In genomic region chr7:37047260-37047659, GRCh38 we compare ENCODE assay signal across 15 cellular contexts.
DNase-seq lines count a peak whose midpoint lies in the region; ATAC-seq and TF ChIP-seq lines count a peak whose summit lies in the region.
"Had no signal": no experiment of that assay in that cellular context is flagged by ENCODE, and none has a peak within 500 bp of the region (broad histone marks: within the 10 kb centered on the region; RNA-seq: fewer than 3 reads in every experiment).

No MANE protein-coding gene starts in this region.

- intact Hi-C loops in Calu3 (cut with micrococcal nuclease; ENCODE audit: unreplicated experiment), result no loop called here

- H3K27ac ChIP-seq in HUES48 (ENCODE audit: low read depth, low read length) (peak overlapping the region; percentile 21), mesenchymal stem cell (ENCODE audit: low read length, poor library complexity, severe bottlenecking) (no peak overlapping the region)
- H3K27ac ChIP-seq: HL-60 had no signal

- H3K9me3 Mint-ChIP-seq in Calu3 (ENCODE audit: low read depth, unreplicated experiment), result no peaks in the 10 kb centered on the region

- no peak overlapping the region for H2BK12ac ChIP-seq in mesenchymal stem cell (ENCODE audit: low read length in 2 of 2)

- peak overlapping the region; percentile 39 for H4K91ac ChIP-seq in mesenchymal stem cell (ENCODE audit: low read length)

- peak; percentile 29 for DNase-seq in Calu3
- peak; percentile 44 for DNase-seq in NCI-H748 treated with DMSO at 0.1 percent for 48 hours (lab: John Stamatoyannopoulos, UW)
- no peak for DNase-seq in mesenchymal stem cell
- no peak for DNase-seq in NCI-H2029 (lab: John Stamatoyannopoulos, UW)
- DNase-seq in SKM-1 treated with dmso at 0.1 percent for 144 hours (lab: John Stamatoyannopoulos, UW; ENCODE audit: unreplicated experiment), result no peak
- DNase-seq: C1 segment of cervical spinal cord, NCI-H1417 treated with DMSO at 0.1 percent for 48 hours, NCI-H2081 treated with DMSO at 0.1 percent for 48 hours, NCI-H345 had no signal

- H3K4me1 ChIP-seq in HUES48 (ENCODE audit: control insufficient read depth, insufficient read depth, low read length) (peaks cover 21% of the 10 kb centered on the region), mesenchymal stem cell (ENCODE audit: control insufficient read depth, insufficient read depth, low read depth, low read length) (no peaks in the 10 kb centered on the region)

- H3K27me3 Mint-ChIP-seq in Calu3 (ENCODE audit: unreplicated experiment), result no peaks in the 10 kb centered on the region

- H2AFZ ChIP-seq in mesenchymal stem cell (ENCODE audit: low read depth, low read length), result no peak overlapping the region

- H2AK5ac ChIP-seq in mesenchymal stem cell (ENCODE audit: low read length, severe bottlenecking), result no peak overlapping the region

- H3K14ac ChIP-seq in mesenchymal stem cell (ENCODE audit: low read length in 2 of 2), result no peak overlapping the region

- H3K36me3 Mint-ChIP-seq in Calu3 (ENCODE audit: insufficient read depth, unreplicated experiment), result no peaks in the 10 kb centered on the region

- no peak overlapping the region for H2BK15ac ChIP-seq in mesenchymal stem cell (ENCODE audit: low read depth, poor library complexity, severe bottlenecking)

- no peak for TF ChIP-seq CTCF in Calu3 (IDR thresholded peaks at IDR 0.05; ENCODE audit: unreplicated experiment)

- H3K9me3 ChIP-seq in HUES48 (ENCODE audit: control insufficient read depth, insufficient read depth, low read length), result no peaks in the 10 kb centered on the region
- H3K9me3 ChIP-seq in mesenchymal stem cell (ENCODE audit: control insufficient read depth, low read length), result no peaks in the 10 kb centered on the region

- H3K27me3 ChIP-seq in HUES48 (ENCODE audit: control insufficient read depth, insufficient read depth, low read length) (no peaks in the 10 kb centered on the region), mesenchymal stem cell (ENCODE audit: control insufficient read depth in 1 of 2, insufficient read depth in 1 of 2, low read length in 2 of 2) (no peaks in the 10 kb centered on the region)

- CTCF ChIA-PET in Calu3 (lab: Charles Lee), result no interaction called here

- H3K79me1 ChIP-seq in mesenchymal stem cell (replicated peaks; ENCODE audit: low read length, poor library complexity, severe bottlenecking), result no peaks in the 10 kb centered on the region

- no peak overlapping the region for H3K27ac Mint-ChIP-seq in Calu3 (ENCODE audit: unreplicated experiment)

- H4K8ac ChIP-seq in mesenchymal stem cell (ENCODE audit: low read length), result no peak overlapping the region

- no peak overlapping the region for H3K4me2 ChIP-seq in mesenchymal stem cell (ENCODE audit: low read length, poor library complexity, severe bottlenecking)

- BruUV-seq in Calu3 (replicated peaks; lab: Mats Ljungman, UMichigan), result no TSS peak

- no peak overlapping the region for H3K4me3 ChIP-seq in HUES48 (ENCODE audit: low read depth, low read length)
- no peak overlapping the region for H3K4me3 ChIP-seq in mesenchymal stem cell (ENCODE audit: insufficient read depth in 1 of 2, low read depth in 1 of 2, low read length in 2 of 2)
- H3K4me3 ChIP-seq: K562 had no signal

- no peak overlapping the region for H3K4me3 Mint-ChIP-seq in Calu3 (ENCODE audit: low read depth, unreplicated experiment)

- H3K23ac ChIP-seq in mesenchymal stem cell (ENCODE audit: low read length in 2 of 2), result no peak overlapping the region

- WGBS in mesenchymal stem cell, result 82% methylated on average over 5 of the region's 6 CpGs

- H2BK5ac ChIP-seq in mesenchymal stem cell (ENCODE audit: low read depth, low read length, poor library complexity, severe bottlenecking), result no peak overlapping the region

- H2BK120ac ChIP-seq in mesenchymal stem cell (ENCODE audit: low read depth, low read length), result no peak overlapping the region

- H3K36me3 ChIP-seq in HUES48 (ENCODE audit: control insufficient read depth, insufficient read depth, low read length), result no peaks in the 10 kb centered on the region
- no peaks in the 10 kb centered on the region for H3K36me3 ChIP-seq in mesenchymal stem cell (ENCODE audit: control insufficient read depth in 1 of 2, insufficient read depth in 2 of 2, low read depth in 1 of 2, low read length in 2 of 2)

- peaks cover 13% of the 10 kb centered on the region for H3K4me1 Mint-ChIP-seq in Calu3 (ENCODE audit: low read depth, unreplicated experiment)

- H3K9ac ChIP-seq in HUES48 (ENCODE audit: low read depth, low read length) (no peak overlapping the region), mesenchymal stem cell (ENCODE audit: low read length) (no peak overlapping the region)

- no peak overlapping the region for H3K18ac ChIP-seq in mesenchymal stem cell (ENCODE audit: low read depth in 1 of 2, low read length in 2 of 2)

- ATAC-seq in HG02970 (IDR thresholded peaks at IDR 0.05; ENCODE audit: low FRiP score, unreplicated experiment) (no peak), HG02610 (IDR thresholded peaks at IDR 0.05; ENCODE audit: unreplicated experiment) (no peak)
- ATAC-seq: K562, Panc1 had no signal

- H3K4ac ChIP-seq in mesenchymal stem cell (ENCODE audit: low read depth in 1 of 2, low read length in 2 of 2), result no peak overlapping the region

Comparison
In these comparisons a context has a peak if more than half of its experiments do, and no peak if none do; other contexts are left out.
1. DNase-seq: peak in Calu3 (single experiment) and NCI-H748 treated with DMSO at 0.1 percent for 48 hours (single experiment); none in mesenchymal stem cell (single experiment), NCI-H2029 (single experiment) and SKM-1 treated with dmso at 0.1 percent for 144 hours (single experiment).